In the genomic region with DNA sequence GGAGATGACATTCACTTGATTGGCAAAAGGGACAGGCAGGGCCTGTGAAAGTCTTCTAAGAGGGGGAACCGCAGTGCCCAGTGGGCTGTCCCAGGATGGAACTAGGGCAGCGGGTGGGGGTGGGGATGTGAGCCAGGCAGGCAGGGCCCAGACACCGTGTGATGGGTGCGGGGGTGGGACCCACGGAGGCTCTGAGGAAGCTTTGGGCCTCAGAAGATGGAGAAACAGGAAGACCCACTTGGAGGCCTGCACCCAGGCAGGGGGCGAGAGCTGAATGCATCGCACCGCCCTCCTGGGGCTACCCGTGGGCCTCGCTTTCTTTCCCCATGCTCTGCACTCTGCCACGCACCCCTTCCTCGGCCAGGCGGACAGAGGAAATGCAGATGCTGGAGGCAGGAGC, we compare ENCODE assay signal across 8 cellular contexts. TPM values are rescaled to one million over a fixed set of nuclear protein-coding genes. Genes with fewer than 3 reads are reported as not detected.
DNase-seq lines count a peak whose midpoint lies in the region; ATAC-seq and TF ChIP-seq lines count a peak whose summit lies in the region.

No MANE protein-coding gene starts in this region.

- no peak overlapping the region for H3K9ac ChIP-seq in neuronal stem cell (ENCODE audit: low read depth, low read length, poor library complexity)

- H3K27me3 ChIP-seq in osteoblast (ENCODE audit: insufficient read depth, low read length): no peaks in the 10 kb centered on the region
- H3K27me3 ChIP-seq in neuronal stem cell (ENCODE audit: control insufficient read depth in 3 of 3, insufficient read depth in 3 of 3, low read depth in 1 of 3, low read length in 3 of 3): no peaks in the 10 kb centered on the region

- no peak overlapping the region for H3K18ac ChIP-seq in neuronal stem cell (ENCODE audit: low read length)

- H3K79me2 ChIP-seq in osteoblast (ENCODE audit: insufficient read depth, low read length): no peaks in the 10 kb centered on the region

- WGBS in neuronal stem cell (ENCODE audit: extremely low coverage in 2 of 2, insufficient read length in 2 of 2, insufficient replicate concordance in 1 of 2), 2 donors: no CpG with 5 or more reads among the region's 13 CpGs

- H3K23ac ChIP-seq in neuronal stem cell (ENCODE audit: low read depth, low read length, poor library complexity): no peak overlapping the region

- H3K9me3 ChIP-seq in osteoblast (ENCODE audit: low read depth, low read length) (no peaks in the 10 kb centered on the region), neuronal stem cell (replicated peaks in 1 of 2; ENCODE audit: control insufficient read depth in 2 of 2, insufficient read depth in 1 of 2, low read depth in 1 of 2, low read length in 2 of 2) (no peaks in the 10 kb centered on the region)

- no peaks in the 10 kb centered on the region for H4K20me1 ChIP-seq in osteoblast (ENCODE audit: insufficient read depth, low read length)

- no peak overlapping the region for H4K8ac ChIP-seq in neuronal stem cell (ENCODE audit: low read depth, low read length)

- H3K27ac ChIP-seq in caudate nucleus (ENCODE audit: low read depth, low read length) (peak overlapping the region; percentile 86), osteoblast (ENCODE audit: low read depth, low read length) (no peak overlapping the region), neuronal stem cell (replicated peaks; ENCODE audit: low read length) (no peak overlapping the region)

- H2AFZ ChIP-seq in osteoblast (ENCODE audit: low read length) (peak overlapping the region; percentile 93), neuronal stem cell (ENCODE audit: low read length) (no peak overlapping the region)

- DNase-seq in CD1c-positive myeloid dendritic cell (ENCODE audit: extremely low spot score): peak; percentile 83
- peak; percentile 82 to 88 for DNase-seq in NOMO-1 (lab: John Stamatoyannopoulos, UW; ENCODE audit: unreplicated experiment in 2 of 2)
- peak in 3 of 61 donors; percentile 20 to 49 (median 49) for DNase-seq in caudate nucleus (lab: John Stamatoyannopoulos, UW)
- no peak for DNase-seq in osteoblast (ENCODE audit: insufficient read length, low spot score, missing footprints)
- no peak for DNase-seq in NCI-H2171 (lab: John Stamatoyannopoulos, UW)
- DNase-seq in neuronal stem cell (ENCODE audit: low spot score): no peak
- no peak for DNase-seq in NCI-H345 treated with DMSO at 0.1 percent for 48 hours (lab: John Stamatoyannopoulos, UW; ENCODE audit: unreplicated experiment)

- TF ChIP-seq CTCF in osteoblast (IDR thresholded peaks at IDR 0.05; ENCODE audit: extremely low read depth, low read depth, low read length): no peak

- H4K91ac ChIP-seq in neuronal stem cell (ENCODE audit: low read depth, low read length, poor library complexity): no peak overlapping the region

- H3K4me3 ChIP-seq in osteoblast (ENCODE audit: insufficient read depth, low read length) (peak overlapping the region; percentile 73), neuronal stem cell (ENCODE audit: low read length in 2 of 2) (no peak overlapping the region)

- H2AK5ac ChIP-seq in neuronal stem cell (ENCODE audit: low read depth, low read length): no peak overlapping the region

- no peak overlapping the region for H2BK15ac ChIP-seq in neuronal stem cell (ENCODE audit: low read length)

- H3K4ac ChIP-seq in neuronal stem cell (ENCODE audit: low read length): no peak overlapping the region

- ATAC-seq in HG03378 (IDR thresholded peaks at IDR 0.05; ENCODE audit: unreplicated experiment): no peak

- peak overlapping the region; percentile 91 for H3K4me2 ChIP-seq in osteoblast (ENCODE audit: insufficient read depth, low read length)
- H3K4me2 ChIP-seq in neuronal stem cell (ENCODE audit: insufficient read depth, low read length, poor library complexity, severe bottlenecking): no peak overlapping the region

- H3K36me3 ChIP-seq in osteoblast (ENCODE audit: insufficient read depth, low read length) (no peaks in the 10 kb centered on the region), neuronal stem cell (replicated peaks in 1 of 2; ENCODE audit: control insufficient read depth in 2 of 2, insufficient read depth in 2 of 2, low read length in 2 of 2) (no peaks in the 10 kb centered on the region)

- no peak overlapping the region for H2BK12ac ChIP-seq in neuronal stem cell (ENCODE audit: low read length)

- H3K79me1 ChIP-seq in neuronal stem cell (ENCODE audit: low read depth, low read length): no peaks in the 10 kb centered on the region

- H2BK120ac ChIP-seq in neuronal stem cell (ENCODE audit: low read depth, low read length): no peak overlapping the region

- no peak overlapping the region for H3K14ac ChIP-seq in neuronal stem cell (ENCODE audit: low read length)

- H2BK5ac ChIP-seq in neuronal stem cell (ENCODE audit: low read length): no peak overlapping the region

- H3K4me1 ChIP-seq in osteoblast (ENCODE audit: insufficient read depth, low read length) (peaks cover 11% of the 10 kb centered on the region), neuronal stem cell (ENCODE audit: control insufficient read depth in 2 of 2, insufficient read depth in 1 of 2, low read depth in 1 of 2, low read length in 2 of 2) (peaks cover 5 to 6% of the 10 kb centered on the region in 2 donors)

RNA-seq across cellular contexts. Expression of gene ACAD9, which starts 32.9 kb away (rescaled TPM):
- 34.7 and 37.4 TPM in 2 replicates for total RNA-seq in osteoblast
- polyA plus RNA-seq in neuronal stem cell (2013, experiment 1 of 2): 23.2 TPM
- polyA plus RNA-seq in neuronal stem cell (2013, experiment 2 of 2): 22.6 TPM

Comparison
In these comparisons a context has a peak if more than half of its experiments do, and no peak if none do; other contexts are left out.
1. DNase-seq: peak in CD1c-positive myeloid dendritic cell (single experiment) and NOMO-1 (2 of 2); none in osteoblast (single experiment), NCI-H2171 (single experiment), neuronal stem cell (single experiment) and NCI-H345 treated with DMSO at 0.1 percent for 48 hours (single experiment).